ENCODE assay signal across 10 cellular contexts in genomic region chr6:149140910-149141290, GRCh38.
DNase-seq lines count a peak whose midpoint lies in the region; ATAC-seq and FAIRE-seq lines count a peak whose summit lies in the region.
"Had no signal": no experiment of that assay in that cellular context is flagged by ENCODE, and none has a peak within 500 bp of the region (broad histone marks: within the 10 kb centered on the region; RNA-seq: fewer than 3 reads in every experiment).

No MANE protein-coding gene starts in this region.

- H3K27me3 Mint-ChIP-seq in central memory CD8-positive, alpha-beta T cell = no peaks in the 10 kb centered on the region

- H3K9me3 Mint-ChIP-seq in central memory CD8-positive, alpha-beta T cell = no peaks in the 10 kb centered on the region

- FAIRE-seq in GM19239 (lab: Jason Lieb, UNC) = peak; percentile 76

- peaks cover 23% of the 10 kb centered on the region for H3K4me1 Mint-ChIP-seq in central memory CD8-positive, alpha-beta T cell

- DNase-seq in CD1c-positive myeloid dendritic cell (ENCODE audit: extremely low spot score) (peak; percentile 26), GM19239 (ENCODE audit: insufficient read length, low spot score) (no peak), globus pallidus (ENCODE audit: low spot score) (no peak), DMS53 treated with DMSO at 0.1 percent for 48 hours (lab: John Stamatoyannopoulos, UW; ENCODE audit: unreplicated experiment) (no peak), GDM1 (lab: John Stamatoyannopoulos, UW) (no peak), DMS153 treated with DMSO at 0.1 percent for 48 hours (lab: John Stamatoyannopoulos, UW; ENCODE audit: unreplicated experiment) (no peak)
- DNase-seq in central memory CD8-positive, alpha-beta T cell (ENCODE audit: low spot score in 2 of 2) = no peak
- DNase-seq: NCI-H1105 treated with DMSO at 0.1 percent for 48 hours, nucleus accumbens had no signal

- H3K36me3 Mint-ChIP-seq in central memory CD8-positive, alpha-beta T cell (ENCODE audit: insufficient read depth) = peaks cover 6% of the 10 kb centered on the region

- H3K27ac Mint-ChIP-seq in central memory CD8-positive, alpha-beta T cell (ENCODE audit: low read depth) = peak overlapping the region; percentile 98

- peak overlapping the region; percentile 69 for H3K4me3 Mint-ChIP-seq in central memory CD8-positive, alpha-beta T cell

- ATAC-seq in HG03354 (IDR thresholded peaks at IDR 0.05; ENCODE audit: poor library complexity, severe bottlenecking, unreplicated experiment) = peak; percentile 43
- ATAC-seq in central memory CD8-positive, alpha-beta T cell (replicated peaks; ENCODE audit: extremely low read depth, poor library complexity, severe bottlenecking) = peak; percentile 88
